In the genomic region with DNA sequence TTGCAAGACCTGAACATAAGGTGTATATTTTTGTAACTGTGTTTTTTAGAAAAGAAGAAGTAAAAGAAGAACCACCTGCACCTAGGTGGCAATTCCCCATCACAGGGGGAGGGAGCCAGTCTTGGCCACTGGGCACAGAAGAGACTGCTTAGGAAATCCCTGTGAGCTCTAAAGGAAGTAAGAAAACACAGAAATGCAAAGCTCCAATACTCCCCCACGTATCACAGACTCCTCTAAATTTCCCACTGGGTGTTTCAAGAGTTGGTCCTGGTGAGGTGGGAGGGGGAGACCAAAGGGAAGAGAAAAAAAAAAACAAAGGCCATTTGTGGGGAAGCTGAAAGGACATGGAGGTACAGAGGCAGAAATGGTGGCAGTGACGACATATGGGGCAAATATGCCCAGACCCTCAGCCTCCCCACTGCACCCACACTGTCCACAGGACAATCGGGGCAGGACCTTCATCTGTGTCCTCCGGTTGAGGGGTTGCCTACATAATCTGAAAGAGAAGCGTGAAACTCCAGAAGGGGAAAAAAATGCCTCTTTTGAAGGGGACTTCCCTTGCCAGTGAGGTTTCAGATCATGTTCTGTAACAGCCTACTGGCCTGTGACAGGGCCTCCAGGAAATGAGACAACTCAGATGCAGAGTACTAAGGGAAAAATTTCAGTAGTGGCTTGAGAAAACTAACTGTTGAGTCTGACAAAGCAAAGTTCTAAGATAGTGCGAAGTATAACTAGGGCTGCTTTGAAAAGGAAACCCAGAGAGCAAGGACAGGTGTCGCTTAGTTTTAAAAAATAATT, we compare ENCODE assay signal across 2 cellular contexts.
TF ChIP-seq lines count a peak whose summit lies in the region.

No MANE protein-coding gene starts in this region.

TF ChIP-seq in GM23338, 12 proteins besides CTCF, POLR2A, EP300 and RAD21 (continues in another document):
- TF ChIP-seq, protein P1, sequence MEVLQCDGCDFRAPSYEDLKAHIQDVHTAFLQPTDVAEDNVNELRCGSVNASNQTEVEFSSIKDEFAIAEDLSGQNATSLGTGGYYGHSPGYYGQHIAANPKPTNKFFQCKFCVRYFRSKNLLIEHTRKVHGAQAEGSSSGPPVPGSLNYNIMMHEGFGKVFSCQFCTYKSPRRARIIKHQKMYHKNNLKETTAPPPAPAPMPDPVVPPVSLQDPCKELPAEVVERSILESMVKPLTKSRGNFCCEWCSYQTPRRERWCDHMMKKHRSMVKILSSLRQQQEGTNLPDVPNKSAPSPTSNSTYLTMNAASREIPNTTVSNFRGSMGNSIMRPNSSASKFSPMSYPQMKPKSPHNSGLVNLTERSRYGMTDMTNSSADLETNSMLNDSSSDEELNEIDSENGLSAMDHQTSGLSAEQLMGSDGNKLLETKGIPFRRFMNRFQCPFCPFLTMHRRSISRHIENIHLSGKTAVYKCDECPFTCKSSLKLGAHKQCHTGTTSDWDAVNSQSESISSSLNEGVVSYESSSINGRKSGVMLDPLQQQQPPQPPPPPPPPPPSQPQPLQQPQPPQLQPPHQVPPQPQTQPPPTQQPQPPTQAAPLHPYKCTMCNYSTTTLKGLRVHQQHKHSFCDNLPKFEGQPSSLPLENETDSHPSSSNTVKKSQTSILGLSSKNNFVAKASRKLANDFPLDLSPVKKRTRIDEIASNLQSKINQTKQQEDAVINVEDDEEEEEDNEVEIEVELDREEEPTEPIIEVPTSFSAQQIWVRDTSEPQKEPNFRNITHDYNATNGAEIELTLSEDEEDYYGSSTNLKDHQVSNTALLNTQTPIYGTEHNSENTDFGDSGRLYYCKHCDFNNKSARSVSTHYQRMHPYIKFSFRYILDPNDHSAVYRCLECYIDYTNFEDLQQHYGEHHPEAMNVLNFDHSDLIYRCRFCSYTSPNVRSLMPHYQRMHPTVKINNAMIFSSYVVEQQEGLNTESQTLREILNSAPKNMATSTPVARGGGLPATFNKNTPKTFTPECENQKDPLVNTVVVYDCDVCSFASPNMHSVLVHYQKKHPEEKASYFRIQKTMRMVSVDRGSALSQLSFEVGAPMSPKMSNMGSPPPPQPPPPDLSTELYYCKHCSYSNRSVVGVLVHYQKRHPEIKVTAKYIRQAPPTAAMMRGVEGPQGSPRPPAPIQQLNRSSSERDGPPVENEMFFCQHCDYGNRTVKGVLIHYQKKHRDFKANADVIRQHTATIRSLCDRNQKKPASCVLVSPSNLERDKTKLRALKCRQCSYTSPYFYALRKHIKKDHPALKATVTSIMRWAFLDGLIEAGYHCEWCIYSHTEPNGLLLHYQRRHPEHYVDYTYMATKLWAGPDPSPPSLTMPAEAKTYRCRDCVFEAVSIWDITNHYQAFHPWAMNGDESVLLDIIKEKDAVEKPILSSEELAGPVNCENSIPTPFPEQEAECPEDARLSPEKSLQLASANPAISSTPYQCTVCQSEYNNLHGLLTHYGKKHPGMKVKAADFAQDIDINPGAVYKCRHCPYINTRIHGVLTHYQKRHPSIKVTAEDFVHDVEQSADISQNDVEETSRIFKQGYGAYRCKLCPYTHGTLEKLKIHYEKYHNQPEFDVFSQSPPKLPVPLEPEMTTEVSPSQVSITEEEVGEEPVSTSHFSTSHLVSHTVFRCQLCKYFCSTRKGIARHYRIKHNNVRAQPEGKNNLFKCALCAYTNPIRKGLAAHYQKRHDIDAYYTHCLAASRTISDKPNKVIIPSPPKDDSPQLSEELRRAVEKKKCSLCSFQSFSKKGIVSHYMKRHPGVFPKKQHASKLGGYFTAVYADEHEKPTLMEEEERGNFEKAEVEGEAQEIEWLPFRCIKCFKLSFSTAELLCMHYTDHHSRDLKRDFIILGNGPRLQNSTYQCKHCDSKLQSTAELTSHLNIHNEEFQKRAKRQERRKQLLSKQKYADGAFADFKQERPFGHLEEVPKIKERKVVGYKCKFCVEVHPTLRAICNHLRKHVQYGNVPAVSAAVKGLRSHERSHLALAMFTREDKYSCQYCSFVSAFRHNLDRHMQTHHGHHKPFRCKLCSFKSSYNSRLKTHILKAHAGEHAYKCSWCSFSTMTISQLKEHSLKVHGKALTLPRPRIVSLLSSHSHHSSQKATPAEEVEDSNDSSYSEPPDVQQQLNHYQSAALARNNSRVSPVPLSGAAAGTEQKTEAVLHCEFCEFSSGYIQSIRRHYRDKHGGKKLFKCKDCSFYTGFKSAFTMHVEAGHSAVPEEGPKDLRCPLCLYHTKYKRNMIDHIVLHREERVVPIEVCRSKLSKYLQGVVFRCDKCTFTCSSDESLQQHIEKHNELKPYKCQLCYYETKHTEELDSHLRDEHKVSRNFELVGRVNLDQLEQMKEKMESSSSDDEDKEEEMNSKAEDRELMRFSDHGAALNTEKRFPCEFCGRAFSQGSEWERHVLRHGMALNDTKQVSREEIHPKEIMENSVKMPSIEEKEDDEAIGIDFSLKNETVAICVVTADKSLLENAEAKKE (CRISPR knock-in tag; IDR thresholded peaks at IDR 0.05): no peak
- TF ChIP-seq JUNB (IDR thresholded peaks at IDR 0.05; ENCODE audit: unreplicated experiment): no peak
- no peak for TF ChIP-seq EZH2 (IDR thresholded peaks at IDR 0.05; ENCODE audit: low read depth, unreplicated experiment)
- no peak for TF ChIP-seq ZNF114 (CRISPR knock-in tag; IDR thresholded peaks at IDR 0.05)
- no peak for TF ChIP-seq POLR2AphosphoS5 (IDR thresholded peaks at IDR 0.05; ENCODE audit: low read depth)
- TF ChIP-seq STAT1 (IDR thresholded peaks at IDR 0.05; ENCODE audit: unreplicated experiment): no peak
- no peak for TF ChIP-seq ZNF331 (CRISPR knock-in tag; IDR thresholded peaks at IDR 0.05; ENCODE audit: low read depth)
- no peak for TF ChIP-seq NANOG (IDR thresholded peaks at IDR 0.05; ENCODE audit: borderline replicate concordance)
- TF ChIP-seq, protein P2, sequence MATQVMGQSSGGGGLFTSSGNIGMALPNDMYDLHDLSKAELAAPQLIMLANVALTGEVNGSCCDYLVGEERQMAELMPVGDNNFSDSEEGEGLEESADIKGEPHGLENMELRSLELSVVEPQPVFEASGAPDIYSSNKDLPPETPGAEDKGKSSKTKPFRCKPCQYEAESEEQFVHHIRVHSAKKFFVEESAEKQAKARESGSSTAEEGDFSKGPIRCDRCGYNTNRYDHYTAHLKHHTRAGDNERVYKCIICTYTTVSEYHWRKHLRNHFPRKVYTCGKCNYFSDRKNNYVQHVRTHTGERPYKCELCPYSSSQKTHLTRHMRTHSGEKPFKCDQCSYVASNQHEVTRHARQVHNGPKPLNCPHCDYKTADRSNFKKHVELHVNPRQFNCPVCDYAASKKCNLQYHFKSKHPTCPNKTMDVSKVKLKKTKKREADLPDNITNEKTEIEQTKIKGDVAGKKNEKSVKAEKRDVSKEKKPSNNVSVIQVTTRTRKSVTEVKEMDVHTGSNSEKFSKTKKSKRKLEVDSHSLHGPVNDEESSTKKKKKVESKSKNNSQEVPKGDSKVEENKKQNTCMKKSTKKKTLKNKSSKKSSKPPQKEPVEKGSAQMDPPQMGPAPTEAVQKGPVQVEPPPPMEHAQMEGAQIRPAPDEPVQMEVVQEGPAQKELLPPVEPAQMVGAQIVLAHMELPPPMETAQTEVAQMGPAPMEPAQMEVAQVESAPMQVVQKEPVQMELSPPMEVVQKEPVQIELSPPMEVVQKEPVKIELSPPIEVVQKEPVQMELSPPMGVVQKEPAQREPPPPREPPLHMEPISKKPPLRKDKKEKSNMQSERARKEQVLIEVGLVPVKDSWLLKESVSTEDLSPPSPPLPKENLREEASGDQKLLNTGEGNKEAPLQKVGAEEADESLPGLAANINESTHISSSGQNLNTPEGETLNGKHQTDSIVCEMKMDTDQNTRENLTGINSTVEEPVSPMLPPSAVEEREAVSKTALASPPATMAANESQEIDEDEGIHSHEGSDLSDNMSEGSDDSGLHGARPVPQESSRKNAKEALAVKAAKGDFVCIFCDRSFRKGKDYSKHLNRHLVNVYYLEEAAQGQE (IDR thresholded peaks at IDR 0.05; ENCODE audit: unreplicated experiment): no peak
- TF ChIP-seq CREB1 (CRISPR knock-in tag; IDR thresholded peaks at IDR 0.05; ENCODE audit: low read depth): no peak

TF ChIP-seq in WTC11, 78 proteins besides CTCF, POLR2A, EP300 and RAD21 (continued from another document and continues in another):
- TF ChIP-seq, protein P3, sequence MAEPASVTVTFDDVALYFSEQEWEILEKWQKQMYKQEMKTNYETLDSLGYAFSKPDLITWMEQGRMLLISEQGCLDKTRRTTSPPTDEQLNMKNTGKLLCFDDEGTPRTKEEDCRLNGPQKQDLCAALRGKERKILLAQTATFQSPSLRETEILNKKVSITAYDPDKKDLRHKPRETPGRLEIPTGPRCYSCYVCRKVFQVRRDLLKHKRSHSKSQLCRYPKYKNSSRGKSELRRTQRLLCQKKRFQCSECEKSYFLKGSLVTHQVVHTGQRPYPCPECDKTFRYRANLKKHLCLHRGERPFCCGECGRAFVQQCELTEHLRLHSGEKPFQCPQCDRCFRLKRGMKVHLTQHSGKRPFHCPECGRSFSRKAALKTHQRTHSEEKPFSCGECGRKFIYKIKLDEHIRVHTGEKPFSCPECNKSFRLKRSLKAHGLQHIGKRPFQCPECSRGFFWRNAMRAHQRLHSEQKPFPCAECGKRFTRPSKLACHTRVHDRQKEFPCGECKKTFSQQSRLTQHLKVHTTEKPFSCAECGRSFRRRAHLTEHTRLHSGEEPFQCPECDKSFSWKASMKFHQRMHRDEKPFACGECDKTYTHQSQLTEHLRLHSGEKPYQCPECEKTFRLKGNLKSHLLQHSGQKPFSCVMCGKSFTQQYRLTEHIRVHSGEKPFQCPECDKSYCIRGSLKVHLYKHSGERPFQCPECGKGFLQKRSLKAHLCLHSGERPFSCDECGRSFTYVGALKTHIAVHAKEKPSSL (CRISPR knock-in tag; conservative IDR thresholded peaks at IDR 0.05): no peak
- TF ChIP-seq FOXP1 (CRISPR knock-in tag; IDR thresholded peaks at IDR 0.05; ENCODE audit: borderline replicate concordance) (no peak), RORB (CRISPR knock-in tag; IDR thresholded peaks at IDR 0.05) (no peak), RELA (CRISPR knock-in tag; IDR thresholded peaks at IDR 0.05; ENCODE audit: borderline replicate concordance) (no peak)
- TF ChIP-seq, protein P4, sequence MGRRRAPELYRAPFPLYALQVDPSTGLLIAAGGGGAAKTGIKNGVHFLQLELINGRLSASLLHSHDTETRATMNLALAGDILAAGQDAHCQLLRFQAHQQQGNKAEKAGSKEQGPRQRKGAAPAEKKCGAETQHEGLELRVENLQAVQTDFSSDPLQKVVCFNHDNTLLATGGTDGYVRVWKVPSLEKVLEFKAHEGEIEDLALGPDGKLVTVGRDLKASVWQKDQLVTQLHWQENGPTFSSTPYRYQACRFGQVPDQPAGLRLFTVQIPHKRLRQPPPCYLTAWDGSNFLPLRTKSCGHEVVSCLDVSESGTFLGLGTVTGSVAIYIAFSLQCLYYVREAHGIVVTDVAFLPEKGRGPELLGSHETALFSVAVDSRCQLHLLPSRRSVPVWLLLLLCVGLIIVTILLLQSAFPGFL (CRISPR knock-in tag; IDR thresholded peaks at IDR 0.05; ENCODE audit: borderline replicate concordance): no peak
- TF ChIP-seq, protein P5, sequence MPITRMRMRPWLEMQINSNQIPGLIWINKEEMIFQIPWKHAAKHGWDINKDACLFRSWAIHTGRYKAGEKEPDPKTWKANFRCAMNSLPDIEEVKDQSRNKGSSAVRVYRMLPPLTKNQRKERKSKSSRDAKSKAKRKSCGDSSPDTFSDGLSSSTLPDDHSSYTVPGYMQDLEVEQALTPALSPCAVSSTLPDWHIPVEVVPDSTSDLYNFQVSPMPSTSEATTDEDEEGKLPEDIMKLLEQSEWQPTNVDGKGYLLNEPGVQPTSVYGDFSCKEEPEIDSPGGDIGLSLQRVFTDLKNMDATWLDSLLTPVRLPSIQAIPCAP (CRISPR knock-in tag; IDR thresholded peaks at IDR 0.05): no peak
- TF ChIP-seq, protein P6, sequence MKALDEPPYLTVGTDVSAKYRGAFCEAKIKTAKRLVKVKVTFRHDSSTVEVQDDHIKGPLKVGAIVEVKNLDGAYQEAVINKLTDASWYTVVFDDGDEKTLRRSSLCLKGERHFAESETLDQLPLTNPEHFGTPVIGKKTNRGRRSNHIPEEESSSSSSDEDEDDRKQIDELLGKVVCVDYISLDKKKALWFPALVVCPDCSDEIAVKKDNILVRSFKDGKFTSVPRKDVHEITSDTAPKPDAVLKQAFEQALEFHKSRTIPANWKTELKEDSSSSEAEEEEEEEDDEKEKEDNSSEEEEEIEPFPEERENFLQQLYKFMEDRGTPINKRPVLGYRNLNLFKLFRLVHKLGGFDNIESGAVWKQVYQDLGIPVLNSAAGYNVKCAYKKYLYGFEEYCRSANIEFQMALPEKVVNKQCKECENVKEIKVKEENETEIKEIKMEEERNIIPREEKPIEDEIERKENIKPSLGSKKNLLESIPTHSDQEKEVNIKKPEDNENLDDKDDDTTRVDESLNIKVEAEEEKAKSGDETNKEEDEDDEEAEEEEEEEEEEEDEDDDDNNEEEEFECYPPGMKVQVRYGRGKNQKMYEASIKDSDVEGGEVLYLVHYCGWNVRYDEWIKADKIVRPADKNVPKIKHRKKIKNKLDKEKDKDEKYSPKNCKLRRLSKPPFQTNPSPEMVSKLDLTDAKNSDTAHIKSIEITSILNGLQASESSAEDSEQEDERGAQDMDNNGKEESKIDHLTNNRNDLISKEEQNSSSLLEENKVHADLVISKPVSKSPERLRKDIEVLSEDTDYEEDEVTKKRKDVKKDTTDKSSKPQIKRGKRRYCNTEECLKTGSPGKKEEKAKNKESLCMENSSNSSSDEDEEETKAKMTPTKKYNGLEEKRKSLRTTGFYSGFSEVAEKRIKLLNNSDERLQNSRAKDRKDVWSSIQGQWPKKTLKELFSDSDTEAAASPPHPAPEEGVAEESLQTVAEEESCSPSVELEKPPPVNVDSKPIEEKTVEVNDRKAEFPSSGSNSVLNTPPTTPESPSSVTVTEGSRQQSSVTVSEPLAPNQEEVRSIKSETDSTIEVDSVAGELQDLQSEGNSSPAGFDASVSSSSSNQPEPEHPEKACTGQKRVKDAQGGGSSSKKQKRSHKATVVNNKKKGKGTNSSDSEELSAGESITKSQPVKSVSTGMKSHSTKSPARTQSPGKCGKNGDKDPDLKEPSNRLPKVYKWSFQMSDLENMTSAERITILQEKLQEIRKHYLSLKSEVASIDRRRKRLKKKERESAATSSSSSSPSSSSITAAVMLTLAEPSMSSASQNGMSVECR (CRISPR knock-in tag; IDR thresholded peaks at IDR 0.05; ENCODE audit: borderline replicate concordance): no peak
- TF ChIP-seq, protein P7, sequence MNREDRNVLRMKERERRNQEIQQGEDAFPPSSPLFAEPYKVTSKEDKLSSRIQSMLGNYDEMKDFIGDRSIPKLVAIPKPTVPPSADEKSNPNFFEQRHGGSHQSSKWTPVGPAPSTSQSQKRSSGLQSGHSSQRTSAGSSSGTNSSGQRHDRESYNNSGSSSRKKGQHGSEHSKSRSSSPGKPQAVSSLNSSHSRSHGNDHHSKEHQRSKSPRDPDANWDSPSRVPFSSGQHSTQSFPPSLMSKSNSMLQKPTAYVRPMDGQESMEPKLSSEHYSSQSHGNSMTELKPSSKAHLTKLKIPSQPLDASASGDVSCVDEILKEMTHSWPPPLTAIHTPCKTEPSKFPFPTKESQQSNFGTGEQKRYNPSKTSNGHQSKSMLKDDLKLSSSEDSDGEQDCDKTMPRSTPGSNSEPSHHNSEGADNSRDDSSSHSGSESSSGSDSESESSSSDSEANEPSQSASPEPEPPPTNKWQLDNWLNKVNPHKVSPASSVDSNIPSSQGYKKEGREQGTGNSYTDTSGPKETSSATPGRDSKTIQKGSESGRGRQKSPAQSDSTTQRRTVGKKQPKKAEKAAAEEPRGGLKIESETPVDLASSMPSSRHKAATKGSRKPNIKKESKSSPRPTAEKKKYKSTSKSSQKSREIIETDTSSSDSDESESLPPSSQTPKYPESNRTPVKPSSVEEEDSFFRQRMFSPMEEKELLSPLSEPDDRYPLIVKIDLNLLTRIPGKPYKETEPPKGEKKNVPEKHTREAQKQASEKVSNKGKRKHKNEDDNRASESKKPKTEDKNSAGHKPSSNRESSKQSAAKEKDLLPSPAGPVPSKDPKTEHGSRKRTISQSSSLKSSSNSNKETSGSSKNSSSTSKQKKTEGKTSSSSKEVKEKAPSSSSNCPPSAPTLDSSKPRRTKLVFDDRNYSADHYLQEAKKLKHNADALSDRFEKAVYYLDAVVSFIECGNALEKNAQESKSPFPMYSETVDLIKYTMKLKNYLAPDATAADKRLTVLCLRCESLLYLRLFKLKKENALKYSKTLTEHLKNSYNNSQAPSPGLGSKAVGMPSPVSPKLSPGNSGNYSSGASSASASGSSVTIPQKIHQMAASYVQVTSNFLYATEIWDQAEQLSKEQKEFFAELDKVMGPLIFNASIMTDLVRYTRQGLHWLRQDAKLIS (CRISPR knock-in tag; IDR thresholded peaks at IDR 0.05; ENCODE audit: borderline replicate concordance): no peak
